ENCODE assay signal across 2 cellular contexts in the genomic region with DNA sequence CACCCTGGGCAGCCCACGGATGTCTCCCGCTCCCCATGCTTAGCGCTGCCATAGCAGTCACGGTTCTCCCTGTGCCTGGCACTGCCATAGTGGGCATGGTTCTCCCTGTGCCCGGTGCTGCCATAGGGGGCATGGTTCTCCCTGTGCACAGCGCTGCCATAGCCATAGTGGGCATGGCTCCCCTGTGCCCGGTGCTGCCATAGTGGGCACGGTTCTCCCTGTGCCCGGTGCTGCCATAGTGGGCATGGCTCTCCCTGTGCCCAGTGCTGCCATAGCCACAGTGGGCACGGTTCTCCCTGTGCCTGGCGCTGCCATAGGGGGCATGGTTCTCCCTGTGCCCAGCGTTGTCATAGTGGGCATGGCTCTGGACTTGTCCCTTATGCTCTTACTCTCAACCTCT.
TF ChIP-seq lines count a peak whose summit lies in the region.

No MANE protein-coding gene starts in this region.

TF ChIP-seq in HCT116, 20 proteins besides CTCF, POLR2A, EP300 and RAD21 (continued from another document):
- TF ChIP-seq, protein P1, sequence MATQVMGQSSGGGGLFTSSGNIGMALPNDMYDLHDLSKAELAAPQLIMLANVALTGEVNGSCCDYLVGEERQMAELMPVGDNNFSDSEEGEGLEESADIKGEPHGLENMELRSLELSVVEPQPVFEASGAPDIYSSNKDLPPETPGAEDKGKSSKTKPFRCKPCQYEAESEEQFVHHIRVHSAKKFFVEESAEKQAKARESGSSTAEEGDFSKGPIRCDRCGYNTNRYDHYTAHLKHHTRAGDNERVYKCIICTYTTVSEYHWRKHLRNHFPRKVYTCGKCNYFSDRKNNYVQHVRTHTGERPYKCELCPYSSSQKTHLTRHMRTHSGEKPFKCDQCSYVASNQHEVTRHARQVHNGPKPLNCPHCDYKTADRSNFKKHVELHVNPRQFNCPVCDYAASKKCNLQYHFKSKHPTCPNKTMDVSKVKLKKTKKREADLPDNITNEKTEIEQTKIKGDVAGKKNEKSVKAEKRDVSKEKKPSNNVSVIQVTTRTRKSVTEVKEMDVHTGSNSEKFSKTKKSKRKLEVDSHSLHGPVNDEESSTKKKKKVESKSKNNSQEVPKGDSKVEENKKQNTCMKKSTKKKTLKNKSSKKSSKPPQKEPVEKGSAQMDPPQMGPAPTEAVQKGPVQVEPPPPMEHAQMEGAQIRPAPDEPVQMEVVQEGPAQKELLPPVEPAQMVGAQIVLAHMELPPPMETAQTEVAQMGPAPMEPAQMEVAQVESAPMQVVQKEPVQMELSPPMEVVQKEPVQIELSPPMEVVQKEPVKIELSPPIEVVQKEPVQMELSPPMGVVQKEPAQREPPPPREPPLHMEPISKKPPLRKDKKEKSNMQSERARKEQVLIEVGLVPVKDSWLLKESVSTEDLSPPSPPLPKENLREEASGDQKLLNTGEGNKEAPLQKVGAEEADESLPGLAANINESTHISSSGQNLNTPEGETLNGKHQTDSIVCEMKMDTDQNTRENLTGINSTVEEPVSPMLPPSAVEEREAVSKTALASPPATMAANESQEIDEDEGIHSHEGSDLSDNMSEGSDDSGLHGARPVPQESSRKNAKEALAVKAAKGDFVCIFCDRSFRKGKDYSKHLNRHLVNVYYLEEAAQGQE (IDR thresholded peaks at IDR 0.05; ENCODE audit: low read depth): no peak
- TF ChIP-seq ZFX (IDR thresholded peaks at IDR 0.05) (no peak), CBX3 (IDR thresholded peaks at IDR 0.05; ENCODE audit: low read depth) (no peak), CEBPB (IDR thresholded peaks at IDR 0.05; ENCODE audit: low read depth) (no peak), SIN3A (IDR thresholded peaks at IDR 0.05; ENCODE audit: low read depth) (no peak), ZNF274 (IDR thresholded peaks at IDR 0.05; ENCODE audit: low read depth, low read length) (no peak), EZH2phosphoT487 (IDR thresholded peaks at IDR 0.05; ENCODE audit: borderline replicate concordance) (no peak), SRF (IDR thresholded peaks at IDR 0.05; ENCODE audit: low read depth) (no peak)
- TF ChIP-seq, protein P2, sequence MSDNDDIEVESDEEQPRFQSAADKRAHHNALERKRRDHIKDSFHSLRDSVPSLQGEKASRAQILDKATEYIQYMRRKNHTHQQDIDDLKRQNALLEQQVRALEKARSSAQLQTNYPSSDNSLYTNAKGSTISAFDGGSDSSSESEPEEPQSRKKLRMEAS (IDR thresholded peaks at IDR 0.05): no peak

TF ChIP-seq in SK-N-SH treated with all-trans-retinoic acid at 6 μM for 48 hours, 23 proteins besides CTCF, POLR2A, EP300 and RAD21 (continued from another document):
- TF ChIP-seq, protein P3, sequence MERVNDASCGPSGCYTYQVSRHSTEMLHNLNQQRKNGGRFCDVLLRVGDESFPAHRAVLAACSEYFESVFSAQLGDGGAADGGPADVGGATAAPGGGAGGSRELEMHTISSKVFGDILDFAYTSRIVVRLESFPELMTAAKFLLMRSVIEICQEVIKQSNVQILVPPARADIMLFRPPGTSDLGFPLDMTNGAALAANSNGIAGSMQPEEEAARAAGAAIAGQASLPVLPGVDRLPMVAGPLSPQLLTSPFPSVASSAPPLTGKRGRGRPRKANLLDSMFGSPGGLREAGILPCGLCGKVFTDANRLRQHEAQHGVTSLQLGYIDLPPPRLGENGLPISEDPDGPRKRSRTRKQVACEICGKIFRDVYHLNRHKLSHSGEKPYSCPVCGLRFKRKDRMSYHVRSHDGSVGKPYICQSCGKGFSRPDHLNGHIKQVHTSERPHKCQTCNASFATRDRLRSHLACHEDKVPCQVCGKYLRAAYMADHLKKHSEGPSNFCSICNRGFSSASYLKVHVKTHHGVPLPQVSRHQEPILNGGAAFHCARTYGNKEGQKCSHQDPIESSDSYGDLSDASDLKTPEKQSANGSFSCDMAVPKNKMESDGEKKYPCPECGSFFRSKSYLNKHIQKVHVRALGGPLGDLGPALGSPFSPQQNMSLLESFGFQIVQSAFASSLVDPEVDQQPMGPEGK (CRISPR knock-in tag; IDR thresholded peaks at IDR 0.05; ENCODE audit: borderline replicate concordance): no peak
- TF ChIP-seq ARNTL (CRISPR knock-in tag; IDR thresholded peaks at IDR 0.05; ENCODE audit: borderline replicate concordance, low read depth): no peak
- TF ChIP-seq, protein P4, sequence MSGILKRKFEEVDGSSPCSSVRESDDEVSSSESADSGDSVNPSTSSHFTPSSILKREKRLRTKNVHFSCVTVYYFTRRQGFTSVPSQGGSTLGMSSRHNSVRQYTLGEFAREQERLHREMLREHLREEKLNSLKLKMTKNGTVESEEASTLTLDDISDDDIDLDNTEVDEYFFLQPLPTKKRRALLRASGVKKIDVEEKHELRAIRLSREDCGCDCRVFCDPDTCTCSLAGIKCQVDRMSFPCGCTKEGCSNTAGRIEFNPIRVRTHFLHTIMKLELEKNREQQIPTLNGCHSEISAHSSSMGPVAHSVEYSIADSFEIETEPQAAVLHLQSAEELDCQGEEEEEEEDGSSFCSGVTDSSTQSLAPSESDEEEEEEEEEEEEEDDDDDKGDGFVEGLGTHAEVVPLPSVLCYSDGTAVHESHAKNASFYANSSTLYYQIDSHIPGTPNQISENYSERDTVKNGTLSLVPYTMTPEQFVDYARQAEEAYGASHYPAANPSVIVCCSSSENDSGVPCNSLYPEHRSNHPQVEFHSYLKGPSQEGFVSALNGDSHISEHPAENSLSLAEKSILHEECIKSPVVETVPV (CRISPR knock-in tag; IDR thresholded peaks at IDR 0.05): no peak
